ENCODE assay signal across 27 cellular contexts in genomic region chr16:75085556-75085955, GRCh38. TPM values are rescaled to one million over a fixed set of nuclear protein-coding genes. Genes with fewer than 3 reads are reported as not detected.
DNase-seq lines count a peak whose midpoint lies in the region; ATAC-seq and TF ChIP-seq lines count a peak whose summit lies in the region.
"Had no signal": no experiment of that assay in that cellular context is flagged by ENCODE, and none has a peak within 500 bp of the region (broad histone marks: within the 10 kb centered on the region; RNA-seq: fewer than 3 reads in every experiment).

No MANE protein-coding gene starts in this region.

- peak overlapping the region in 1 of 8 donors; percentile 48 for H3K27ac Mint-ChIP-seq in CD8-positive, alpha-beta memory T cell
- H3K27ac Mint-ChIP-seq: CD8-positive, alpha-beta T cell; neural progenitor cell; stimulated activated effector memory CD8-positive, alpha-beta T cell treated with anti-CD3 and anti-CD28 coated beads, Interleukin-12 subunit alpha, Interleukin-12 subunit beta, amount 100 ng/mL, for 72 hours had no signal

- no peaks in the 10 kb centered on the region for H3K27me3 Mint-ChIP-seq in CD8-positive, alpha-beta memory T cell
- H3K27me3 Mint-ChIP-seq: central memory CD8-positive, alpha-beta T cell had no signal

- H3K9me3 Mint-ChIP-seq in CD8-positive, alpha-beta memory T cell: peaks cover 0 to 1% (median 0%) of the 10 kb centered on the region in 5 donors
- H3K9me3 Mint-ChIP-seq: CD8-positive, alpha-beta T cell; central memory CD8-positive, alpha-beta T cell; neural progenitor cell; stimulated activated effector memory CD8-positive, alpha-beta T cell treated with anti-CD3 and anti-CD28 coated beads, Interleukin-12 subunit alpha, Interleukin-12 subunit beta, amount 100 ng/mL, for 72 hours had no signal

- POLR2A ChIA-PET in CD8-positive, alpha-beta memory T cell (lab: Charles Lee): no interaction called here

- no peaks in the 10 kb centered on the region for H3K4me1 Mint-ChIP-seq in CD8-positive, alpha-beta memory T cell
- H3K4me1 Mint-ChIP-seq: central memory CD8-positive, alpha-beta T cell had no signal

- ATAC-seq in HG02885 (IDR thresholded peaks at IDR 0.05; ENCODE audit: poor library complexity, unreplicated experiment): no peak
- ATAC-seq: CD8-positive, alpha-beta T cell; HCT116; heart left ventricle; lower lobe of right lung; mucosa of descending colon; right lobe of liver; stimulated activated effector memory CD8-positive, alpha-beta T cell treated with anti-CD3 and anti-CD28 coated beads, Interleukin-12 subunit alpha, Interleukin-12 subunit beta, amount 100 ng/mL, for 72 hours had no signal

- H3K4me3 Mint-ChIP-seq in CD8-positive, alpha-beta memory T cell: no peak overlapping the region
- H3K4me3 Mint-ChIP-seq: CD8-positive, alpha-beta T cell; central memory CD8-positive, alpha-beta T cell; neural progenitor cell; stimulated activated effector memory CD8-positive, alpha-beta T cell treated with anti-CD3 and anti-CD28 coated beads, Interleukin-12 subunit alpha, Interleukin-12 subunit beta, amount 100 ng/mL, for 72 hours had no signal

- no peaks in the 10 kb centered on the region for H3K36me3 Mint-ChIP-seq in CD8-positive, alpha-beta memory T cell
- H3K36me3 Mint-ChIP-seq: CD8-positive, alpha-beta T cell had no signal

- no peaks in the 10 kb centered on the region for H3K9me3 ChIP-seq in KOPT-K1 (ENCODE audit: insufficient read depth, low read length, poor library complexity, severe bottlenecking)
- H3K9me3 ChIP-seq in skeletal muscle tissue (ENCODE audit: control insufficient read depth in 3 of 3, low read length in 3 of 3): no peaks in the 10 kb centered on the region
- H3K9me3 ChIP-seq in CD8-positive, alpha-beta memory T cell (ENCODE audit: low read length): no peaks in the 10 kb centered on the region
- H3K9me3 ChIP-seq: heart left ventricle, lower lobe of right lung, mucosa of descending colon, right lobe of liver had no signal

- DNase-seq in DMS53 treated with DMSO at 0.1 percent for 48 hours (lab: John Stamatoyannopoulos, UW; ENCODE audit: unreplicated experiment): peak; percentile 27
- DNase-seq in foreskin fibroblast: peak; percentile 44 to 59
- DNase-seq in CD8-positive, alpha-beta memory T cell: no peak
- DNase-seq in G401 (ENCODE audit: low spot score): no peak
- DNase-seq: activated CD4-positive, alpha-beta T cell treated with anti-CD3 and anti-CD28 coated beads for 48 hours; activated CD8-positive, alpha-beta memory T cell treated with anti-CD3 and anti-CD28 coated beads for 24 hours; activated T-cell treated with anti-CD3 and anti-CD28 coated beads, Interleukin-2, amount 50 U/mL, for 1 hour; CD8-positive, alpha-beta T cell; GDM1; heart left ventricle; Kasumi-1; kidney glomerular epithelial cell; lower lobe of right lung; NCI-H510A treated with DMSO at 0.1 percent for 48 hours; right lobe of liver; stimulated activated CD4-positive, alpha-beta T cell treated with anti-CD3 and anti-CD28 coated beads, Interleukin-4, amount 100 ng/mL, for 24 hours had no signal

- H3K4me3 ChIP-seq in foreskin fibroblast (ENCODE audit: low read depth in 1 of 2, low read length in 2 of 2): no peak overlapping the region
- H3K4me3 ChIP-seq in skeletal muscle tissue (ENCODE audit: low read length in 3 of 3): no peak overlapping the region
- no peak overlapping the region for H3K4me3 ChIP-seq in CD8-positive, alpha-beta memory T cell (ENCODE audit: low read length)
- H3K4me3 ChIP-seq: heart left ventricle, lower lobe of right lung, mucosa of descending colon, neural progenitor cell, right lobe of liver, SK-N-MC had no signal

- H3K27ac ChIP-seq in KOPT-K1 (ENCODE audit: low read depth, low read length, poor library complexity, severe bottlenecking) (peak overlapping the region; percentile 74), skeletal muscle tissue (ENCODE audit: low read depth, low read length) (peak overlapping the region; percentile 88)
- H3K27ac ChIP-seq in CD8-positive, alpha-beta memory T cell (ENCODE audit: low read depth, low read length): no peak overlapping the region
- H3K27ac ChIP-seq: HL-60, lower lobe of right lung, neural progenitor cell, right lobe of liver, SK-N-MC had no signal

- in situ Hi-C loops in G401 (cut with HindIII; ENCODE audit: low sequenced_read_pairs): no loop called here

- H3K9ac ChIP-seq in skeletal muscle tissue (ENCODE audit: low read depth in 1 of 3, low read length in 3 of 3): no peak overlapping the region
- H3K9ac ChIP-seq: neural progenitor cell had no signal

- CTCF ChIA-PET in CD8-positive, alpha-beta memory T cell (lab: Charles Lee): interaction anchor here (0.8 kb wide), 1 partner anchor 25 kb away, joined by 3 read pairs; no protein-coding TSS in a partner anchor

- peaks cover 54 to 87% (median 63%) of the 10 kb centered on the region in 3 donors for H3K4me1 ChIP-seq in skeletal muscle tissue (ENCODE audit: control insufficient read depth in 3 of 3, insufficient read depth in 3 of 3, low read length in 3 of 3)
- no peaks in the 10 kb centered on the region for H3K4me1 ChIP-seq in CD8-positive, alpha-beta memory T cell (ENCODE audit: insufficient read depth, low read length)

- H3K27me3 ChIP-seq in skeletal muscle tissue (ENCODE audit: control insufficient read depth in 3 of 3, insufficient read depth in 3 of 3, low read length in 3 of 3): no peaks in the 10 kb centered on the region
- no peaks in the 10 kb centered on the region for H3K27me3 ChIP-seq in CD8-positive, alpha-beta memory T cell (ENCODE audit: insufficient read depth, low read length, poor library complexity, severe bottlenecking)
- H3K27me3 ChIP-seq: heart left ventricle, neural progenitor cell, right lobe of liver had no signal

- no peak for TF ChIP-seq CTCF in foreskin fibroblast (IDR thresholded peaks at IDR 0.05; ENCODE audit: low read depth, low read length)

- H3K36me3 ChIP-seq in KOPT-K1 (ENCODE audit: insufficient read depth, low read length) (peaks cover 26% of the 10 kb centered on the region), skeletal muscle tissue (ENCODE audit: control insufficient read depth in 3 of 3, insufficient read depth in 3 of 3, low read length in 3 of 3) (peaks cover 0 to 3% (median 0%) of the 10 kb centered on the region in 3 donors)
- H3K36me3 ChIP-seq in CD8-positive, alpha-beta memory T cell (ENCODE audit: insufficient read depth, low read length): no peaks in the 10 kb centered on the region
- H3K36me3 ChIP-seq: heart left ventricle, lower lobe of right lung, neural progenitor cell, right lobe of liver had no signal

RNA-seq across cellular contexts. Expression of gene LDHD, which starts 31.0 kb away (rescaled TPM):
- total RNA-seq in skeletal muscle tissue: 6.3 TPM
- total RNA-seq in CD8-positive, alpha-beta memory T cell: not detected
- 0.10 TPM for polyA plus RNA-seq in CD8-positive, alpha-beta memory T cell
- total RNA-seq in G401 (2014; rRNA removed; shearing (Covaris generic)): 1.9 and 3.0 TPM in 2 replicates
- total RNA-seq: CD8-positive, alpha-beta T cell; endothelial cell of umbilical vein had no signal

Comparison
In these comparisons a context has a peak if more than half of its experiments do, and no peak if none do; other contexts are left out.
1. DNase-seq: peak in DMS53 treated with DMSO at 0.1 percent for 48 hours (single experiment) and foreskin fibroblast (2 of 2); none in CD8-positive, alpha-beta memory T cell (0 of 5) and G401 (single experiment).